Comparison of ENCODE assay signal across 8 cellular contexts in genomic region chr10:114631678-114632417, GRCh38. TPM values are rescaled to one million over a fixed set of nuclear protein-coding genes. Genes with fewer than 3 reads are reported as not detected.
DNase-seq lines count a peak whose midpoint lies in the region; ATAC-seq, FAIRE-seq and TF ChIP-seq lines count a peak whose summit lies in the region.

No MANE protein-coding gene starts in this region.

- H3K4me3 ChIP-seq in A549, result peak overlapping the region; percentile 58

- TF ChIP-seq EP300 in A549 (IDR thresholded peaks at IDR 0.05), result no peak

- no peak for TF ChIP-seq CTCF in A549 (IDR thresholded peaks at IDR 0.05)
- peak; percentile 21 for TF ChIP-seq CTCF in chondrocyte (IDR thresholded peaks at IDR 0.05)

- POLR2A ChIA-PET in A549 (lab: Yijun Ruan, JAX), result interaction anchor here (1.2 kb wide), 2 partner anchors 16 to 19 kb away, joined by 3 read pairs; no protein-coding TSS in a partner anchor

- no peaks in the 10 kb centered on the region for H3K9me3 Mint-ChIP-seq in chondrocyte (ENCODE audit: low read depth)

- H3K27ac Mint-ChIP-seq in chondrocyte (ENCODE audit: unreplicated experiment), result peak overlapping the region; percentile 97

- peak in 1 of 2 experiments; percentile 33 for DNase-seq in A549 (ENCODE audit: low read depth in 1 of 2, low spot score in 1 of 2)
- DNase-seq in SW480 (ENCODE audit: low spot score), result peak; percentile 75
- DNase-seq in chondrocyte (ENCODE audit: low spot score), result no peak
- peak; percentile 89 for DNase-seq in left lobe of liver (ENCODE audit: low spot score)
- peak; percentile 7 to 14 for DNase-seq in stimulated activated CD8-positive, alpha-beta memory T cell treated with anti-CD3 and anti-CD28 coated beads, Interleukin-2, amount 100 ng/mL, for 48 hours (ENCODE audit: low read depth in 2 of 2)
- no peak for DNase-seq in NCI-H524 treated with DMSO at 0.1 percent for 48 hours (lab: John Stamatoyannopoulos, UW)

- ATAC-seq in A549 (peak; percentile 54 to 62), GM18861 (IDR thresholded peaks at IDR 0.05; ENCODE audit: unreplicated experiment) (peak; percentile 75), HG03066 (IDR thresholded peaks at IDR 0.05; ENCODE audit: low read depth, unreplicated experiment) (peak; percentile 78), left lobe of liver (peak; percentile 76)

- H3K4me1 Mint-ChIP-seq in chondrocyte (ENCODE audit: low read depth), result peaks cover 55% of the 10 kb centered on the region

- H3K36me3 Mint-ChIP-seq in chondrocyte (ENCODE audit: low read depth), result no peaks in the 10 kb centered on the region

- no peaks in the 10 kb centered on the region for H3K9me3 ChIP-seq in A549

- H3K27ac ChIP-seq in A549, result peak overlapping the region; percentile 52 to 84

- H3K4me1 ChIP-seq in A549, result peaks cover 54% of the 10 kb centered on the region

- H3K27me3 Mint-ChIP-seq in chondrocyte (ENCODE audit: low read depth), result no peaks in the 10 kb centered on the region

- FAIRE-seq in A549 (lab: Jason Lieb, UNC), result no peak

- peak overlapping the region; percentile 79 for H3K4me3 Mint-ChIP-seq in chondrocyte (ENCODE audit: unreplicated experiment)

- no peak for TF ChIP-seq POLR2A in A549 (IDR thresholded peaks at IDR 0.05; ENCODE audit: low read length)

- H3K4me2 ChIP-seq in A549, result peak overlapping the region; percentile 81

- 14% methylated on average over 26 of the region's 53 CpGs for WGBS in A549 (ENCODE audit: missing lambda C conversion rate)

- TF ChIP-seq RAD21 in A549 (conservative IDR thresholded peaks at IDR 0.05 in 1 of 2, IDR thresholded peaks at IDR 0.05 in 1 of 2), result no peak; a peak in 1 of 5 replicates

- CTCF ChIA-PET in A549 (lab: Yijun Ruan, JAX), result interaction anchor here (0.7 to 5.2 kb wide), 4 partner anchors 9 to 154 kb away, joined by 3 to 26 read pairs (median 4); no protein-coding TSS in a partner anchor

TF ChIP-seq in A549, 52 proteins besides CTCF, POLR2A, EP300 and RAD21:
- TF ChIP-seq PHF8 (IDR thresholded peaks at IDR 0.05; ENCODE audit: borderline replicate concordance, low read depth) (peak; percentile 33; the same call in 1 of the 2 replicates), RNF2 (IDR thresholded peaks at IDR 0.05; ENCODE audit: borderline replicate concordance, low read depth) (0 out of 2 replicates have a peak, but pooled peaks have one; percentile 38), CHD2 (IDR thresholded peaks at IDR 0.05; ENCODE audit: low read length, partially characterized antibody) (no peak)
- TF ChIP-seq, protein P1, sequence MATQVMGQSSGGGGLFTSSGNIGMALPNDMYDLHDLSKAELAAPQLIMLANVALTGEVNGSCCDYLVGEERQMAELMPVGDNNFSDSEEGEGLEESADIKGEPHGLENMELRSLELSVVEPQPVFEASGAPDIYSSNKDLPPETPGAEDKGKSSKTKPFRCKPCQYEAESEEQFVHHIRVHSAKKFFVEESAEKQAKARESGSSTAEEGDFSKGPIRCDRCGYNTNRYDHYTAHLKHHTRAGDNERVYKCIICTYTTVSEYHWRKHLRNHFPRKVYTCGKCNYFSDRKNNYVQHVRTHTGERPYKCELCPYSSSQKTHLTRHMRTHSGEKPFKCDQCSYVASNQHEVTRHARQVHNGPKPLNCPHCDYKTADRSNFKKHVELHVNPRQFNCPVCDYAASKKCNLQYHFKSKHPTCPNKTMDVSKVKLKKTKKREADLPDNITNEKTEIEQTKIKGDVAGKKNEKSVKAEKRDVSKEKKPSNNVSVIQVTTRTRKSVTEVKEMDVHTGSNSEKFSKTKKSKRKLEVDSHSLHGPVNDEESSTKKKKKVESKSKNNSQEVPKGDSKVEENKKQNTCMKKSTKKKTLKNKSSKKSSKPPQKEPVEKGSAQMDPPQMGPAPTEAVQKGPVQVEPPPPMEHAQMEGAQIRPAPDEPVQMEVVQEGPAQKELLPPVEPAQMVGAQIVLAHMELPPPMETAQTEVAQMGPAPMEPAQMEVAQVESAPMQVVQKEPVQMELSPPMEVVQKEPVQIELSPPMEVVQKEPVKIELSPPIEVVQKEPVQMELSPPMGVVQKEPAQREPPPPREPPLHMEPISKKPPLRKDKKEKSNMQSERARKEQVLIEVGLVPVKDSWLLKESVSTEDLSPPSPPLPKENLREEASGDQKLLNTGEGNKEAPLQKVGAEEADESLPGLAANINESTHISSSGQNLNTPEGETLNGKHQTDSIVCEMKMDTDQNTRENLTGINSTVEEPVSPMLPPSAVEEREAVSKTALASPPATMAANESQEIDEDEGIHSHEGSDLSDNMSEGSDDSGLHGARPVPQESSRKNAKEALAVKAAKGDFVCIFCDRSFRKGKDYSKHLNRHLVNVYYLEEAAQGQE (IDR thresholded peaks at IDR 0.05), result no peak
TF ChIP-seq in A549: peak in this region for 2.

RNA-seq across cellular contexts. Expression of gene ABLIM1, which starts 26.2 kb away (rescaled TPM):
- 70.2 and 77.8 TPM in 2 replicates for polyA plus RNA-seq in A549 (2011; rRNA removed)
- 11.6 and 14.7 TPM in 2 replicates for polyA plus RNA-seq in A549 (2012; cell fraction: cytosol; rRNA removed)
- polyA plus RNA-seq in A549 (2012; cell fraction: nucleus; rRNA removed), result 9.7 and 12.1 TPM in 2 replicates
- 21.4 to 23.2 TPM (median 22.0 TPM) in 3 replicates for polyA plus RNA-seq in A549 (2017; fragmentation: RNase III; extraction: RNeasy Plus Mini Kit Qiagen cat#74134 plus additional on column Dnase treatment)
- 114 and 167 TPM in 2 replicates for polyA minus RNA-seq in A549 (2011; rRNA and poly(A)+ RNA removed)
- total RNA-seq in chondrocyte, result 13.5 to 41.9 TPM (median 15.7 TPM) in 3 replicates
- total RNA-seq in left lobe of liver, result 47.0 TPM

Comparison
In these comparisons a context has a peak if more than half of its experiments do, and no peak if none do; other contexts are left out.
1. DNase-seq: peak in SW480 (single experiment), left lobe of liver (single experiment) and stimulated activated CD8-positive, alpha-beta memory T cell treated with anti-CD3 and anti-CD28 coated beads, Interleukin-2, amount 100 ng/mL, for 48 hours (2 of 2); none in chondrocyte (single experiment) and NCI-H524 treated with DMSO at 0.1 percent for 48 hours (single experiment).
2. Peak in every context shown above with its lines, with median percentiles within 50 percentile points of each other: ATAC-seq.